In genomic region chr6:36912583-36912982, GRCh38 we compare ENCODE assay signal across 8 cellular contexts. TPM values are rescaled to one million over a fixed set of nuclear protein-coding genes. Genes with fewer than 3 reads are reported as not detected.
DNase-seq lines count a peak whose midpoint lies in the region; ATAC-seq, FAIRE-seq and TF ChIP-seq lines count a peak whose summit lies in the region.

No MANE protein-coding gene starts in this region.

- H3K36me3 ChIP-seq in bronchial epithelial cell (ENCODE audit: control insufficient read depth, insufficient read depth, low read length), result peaks cover 9% of the 10 kb centered on the region

- ATAC-seq in GM18873 (IDR thresholded peaks at IDR 0.05; ENCODE audit: low FRiP score, unreplicated experiment) (peak; percentile 85), HG03045 (IDR thresholded peaks at IDR 0.05; ENCODE audit: unreplicated experiment) (peak; percentile 84)

- no peaks in the 10 kb centered on the region for H3K27me3 ChIP-seq in bronchial epithelial cell (ENCODE audit: control insufficient read depth, insufficient read depth, low read length)

- peak; percentile 14 for TF ChIP-seq CTCF in bronchial epithelial cell (IDR thresholded peaks at IDR 0.05; ENCODE audit: insufficient read depth, low read length, severe bottlenecking)

- peak; percentile 42 for DNase-seq in T-helper 9 cell
- DNase-seq in bronchial epithelial cell (ENCODE audit: low read depth), result peak; percentile 91
- DNase-seq in stimulated activated CD4-positive, alpha-beta T cell treated with anti-CD3 and anti-CD28 coated beads, Interleukin-1b, Interleukin-23, amount 100 ng/mL, for 1 hour (ENCODE audit: low read depth in 2 of 2), result peak; percentile 10 to 46
- no peak for DNase-seq in SIG-M5 (lab: John Stamatoyannopoulos, UW)
- no peak for DNase-seq in COR-L47 (lab: John Stamatoyannopoulos, UW)
- no peak for DNase-seq in NCI-H526 (lab: John Stamatoyannopoulos, UW)

- H3K4me3 ChIP-seq in bronchial epithelial cell (ENCODE audit: low read depth, low read length), result no peak overlapping the region

- FAIRE-seq in bronchial epithelial cell (lab: Jason Lieb, UNC), result no peak

RNA-seq across cellular contexts. Expression of gene C6orf89, which starts 26.8 kb away (rescaled TPM):
- 21.9 and 26.8 TPM in 2 replicates for total RNA-seq in bronchial epithelial cell

RNA-seq across cellular contexts. Expression of gene PPIL1, which starts 38.0 kb away (rescaled TPM):
- 33.3 and 34.8 TPM in 2 replicates for total RNA-seq in bronchial epithelial cell

RNA-seq across cellular contexts. Expression of gene PI16, which starts 42.0 kb away (rescaled TPM):
- total RNA-seq in bronchial epithelial cell, result not detected in 2 replicates

Comparison
In these comparisons a context has a peak if more than half of its experiments do, and no peak if none do; other contexts are left out.
1. DNase-seq: peak in T-helper 9 cell (single experiment), bronchial epithelial cell (single experiment) and stimulated activated CD4-positive, alpha-beta T cell treated with anti-CD3 and anti-CD28 coated beads, Interleukin-1b, Interleukin-23, amount 100 ng/mL, for 1 hour (2 of 2); none in SIG-M5 (single experiment), COR-L47 (single experiment) and NCI-H526 (0 of 2).